2 cellular contexts compared by ENCODE assay signal in the genomic region with DNA sequence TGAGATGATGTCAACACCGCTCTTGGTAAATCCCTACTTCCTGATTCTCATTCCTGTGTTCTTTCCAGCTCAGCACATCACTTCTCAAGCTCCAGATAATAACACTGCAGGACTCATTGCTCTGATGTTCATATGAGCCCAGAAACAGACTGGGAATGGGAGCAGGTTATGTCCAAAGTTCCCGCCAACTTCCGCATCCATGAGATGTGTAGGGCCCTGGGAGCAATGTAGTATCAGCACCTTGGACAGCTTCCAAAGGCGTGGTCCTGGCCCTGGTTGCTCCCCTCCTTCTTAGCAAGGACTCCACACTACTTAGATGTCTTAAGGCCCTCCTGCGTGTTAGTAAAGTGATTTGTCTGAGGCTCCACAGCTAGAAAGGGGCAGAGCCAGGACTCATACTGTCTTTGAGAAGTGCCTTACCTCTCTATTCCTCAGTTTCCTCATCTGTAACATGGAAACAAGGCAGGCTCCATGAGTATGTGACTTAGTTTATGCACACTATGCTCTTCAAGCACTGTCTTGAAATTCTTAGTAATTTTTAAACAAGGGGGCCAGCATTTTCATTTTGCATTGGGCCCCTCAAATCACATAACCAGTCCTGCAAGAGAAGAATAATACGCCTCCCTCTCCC.
TF ChIP-seq lines count a peak whose summit lies in the region.

No MANE protein-coding gene starts in this region.

TF ChIP-seq in HCT116, 20 proteins besides CTCF, POLR2A, EP300 and RAD21:
- TF ChIP-seq, protein P1, sequence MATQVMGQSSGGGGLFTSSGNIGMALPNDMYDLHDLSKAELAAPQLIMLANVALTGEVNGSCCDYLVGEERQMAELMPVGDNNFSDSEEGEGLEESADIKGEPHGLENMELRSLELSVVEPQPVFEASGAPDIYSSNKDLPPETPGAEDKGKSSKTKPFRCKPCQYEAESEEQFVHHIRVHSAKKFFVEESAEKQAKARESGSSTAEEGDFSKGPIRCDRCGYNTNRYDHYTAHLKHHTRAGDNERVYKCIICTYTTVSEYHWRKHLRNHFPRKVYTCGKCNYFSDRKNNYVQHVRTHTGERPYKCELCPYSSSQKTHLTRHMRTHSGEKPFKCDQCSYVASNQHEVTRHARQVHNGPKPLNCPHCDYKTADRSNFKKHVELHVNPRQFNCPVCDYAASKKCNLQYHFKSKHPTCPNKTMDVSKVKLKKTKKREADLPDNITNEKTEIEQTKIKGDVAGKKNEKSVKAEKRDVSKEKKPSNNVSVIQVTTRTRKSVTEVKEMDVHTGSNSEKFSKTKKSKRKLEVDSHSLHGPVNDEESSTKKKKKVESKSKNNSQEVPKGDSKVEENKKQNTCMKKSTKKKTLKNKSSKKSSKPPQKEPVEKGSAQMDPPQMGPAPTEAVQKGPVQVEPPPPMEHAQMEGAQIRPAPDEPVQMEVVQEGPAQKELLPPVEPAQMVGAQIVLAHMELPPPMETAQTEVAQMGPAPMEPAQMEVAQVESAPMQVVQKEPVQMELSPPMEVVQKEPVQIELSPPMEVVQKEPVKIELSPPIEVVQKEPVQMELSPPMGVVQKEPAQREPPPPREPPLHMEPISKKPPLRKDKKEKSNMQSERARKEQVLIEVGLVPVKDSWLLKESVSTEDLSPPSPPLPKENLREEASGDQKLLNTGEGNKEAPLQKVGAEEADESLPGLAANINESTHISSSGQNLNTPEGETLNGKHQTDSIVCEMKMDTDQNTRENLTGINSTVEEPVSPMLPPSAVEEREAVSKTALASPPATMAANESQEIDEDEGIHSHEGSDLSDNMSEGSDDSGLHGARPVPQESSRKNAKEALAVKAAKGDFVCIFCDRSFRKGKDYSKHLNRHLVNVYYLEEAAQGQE (IDR thresholded peaks at IDR 0.05; ENCODE audit: low read depth): peak; percentile 86
- no peak for TF ChIP-seq SIN3A (IDR thresholded peaks at IDR 0.05; ENCODE audit: low read depth)

TF ChIP-seq in SK-N-SH treated with all-trans-retinoic acid at 6 μM for 48 hours, 23 proteins besides CTCF, POLR2A, EP300 and RAD21 (continued from another document):
- TF ChIP-seq, protein P2, sequence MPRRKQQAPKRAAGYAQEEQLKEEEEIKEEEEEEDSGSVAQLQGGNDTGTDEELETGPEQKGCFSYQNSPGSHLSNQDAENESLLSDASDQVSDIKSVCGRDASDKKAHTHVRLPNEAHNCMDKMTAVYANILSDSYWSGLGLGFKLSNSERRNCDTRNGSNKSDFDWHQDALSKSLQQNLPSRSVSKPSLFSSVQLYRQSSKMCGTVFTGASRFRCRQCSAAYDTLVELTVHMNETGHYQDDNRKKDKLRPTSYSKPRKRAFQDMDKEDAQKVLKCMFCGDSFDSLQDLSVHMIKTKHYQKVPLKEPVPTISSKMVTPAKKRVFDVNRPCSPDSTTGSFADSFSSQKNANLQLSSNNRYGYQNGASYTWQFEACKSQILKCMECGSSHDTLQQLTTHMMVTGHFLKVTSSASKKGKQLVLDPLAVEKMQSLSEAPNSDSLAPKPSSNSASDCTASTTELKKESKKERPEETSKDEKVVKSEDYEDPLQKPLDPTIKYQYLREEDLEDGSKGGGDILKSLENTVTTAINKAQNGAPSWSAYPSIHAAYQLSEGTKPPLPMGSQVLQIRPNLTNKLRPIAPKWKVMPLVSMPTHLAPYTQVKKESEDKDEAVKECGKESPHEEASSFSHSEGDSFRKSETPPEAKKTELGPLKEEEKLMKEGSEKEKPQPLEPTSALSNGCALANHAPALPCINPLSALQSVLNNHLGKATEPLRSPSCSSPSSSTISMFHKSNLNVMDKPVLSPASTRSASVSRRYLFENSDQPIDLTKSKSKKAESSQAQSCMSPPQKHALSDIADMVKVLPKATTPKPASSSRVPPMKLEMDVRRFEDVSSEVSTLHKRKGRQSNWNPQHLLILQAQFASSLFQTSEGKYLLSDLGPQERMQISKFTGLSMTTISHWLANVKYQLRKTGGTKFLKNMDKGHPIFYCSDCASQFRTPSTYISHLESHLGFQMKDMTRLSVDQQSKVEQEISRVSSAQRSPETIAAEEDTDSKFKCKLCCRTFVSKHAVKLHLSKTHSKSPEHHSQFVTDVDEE (CRISPR knock-in tag; IDR thresholded peaks at IDR 0.05): no peak
- TF ChIP-seq ARNTL (CRISPR knock-in tag; IDR thresholded peaks at IDR 0.05; ENCODE audit: borderline replicate concordance, low read depth) (no peak), ZC3H10 (CRISPR knock-in tag; IDR thresholded peaks at IDR 0.05) (no peak), ZNF8 (CRISPR knock-in tag; IDR thresholded peaks at IDR 0.05) (no peak)
- TF ChIP-seq, protein P3, sequence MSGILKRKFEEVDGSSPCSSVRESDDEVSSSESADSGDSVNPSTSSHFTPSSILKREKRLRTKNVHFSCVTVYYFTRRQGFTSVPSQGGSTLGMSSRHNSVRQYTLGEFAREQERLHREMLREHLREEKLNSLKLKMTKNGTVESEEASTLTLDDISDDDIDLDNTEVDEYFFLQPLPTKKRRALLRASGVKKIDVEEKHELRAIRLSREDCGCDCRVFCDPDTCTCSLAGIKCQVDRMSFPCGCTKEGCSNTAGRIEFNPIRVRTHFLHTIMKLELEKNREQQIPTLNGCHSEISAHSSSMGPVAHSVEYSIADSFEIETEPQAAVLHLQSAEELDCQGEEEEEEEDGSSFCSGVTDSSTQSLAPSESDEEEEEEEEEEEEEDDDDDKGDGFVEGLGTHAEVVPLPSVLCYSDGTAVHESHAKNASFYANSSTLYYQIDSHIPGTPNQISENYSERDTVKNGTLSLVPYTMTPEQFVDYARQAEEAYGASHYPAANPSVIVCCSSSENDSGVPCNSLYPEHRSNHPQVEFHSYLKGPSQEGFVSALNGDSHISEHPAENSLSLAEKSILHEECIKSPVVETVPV (CRISPR knock-in tag; IDR thresholded peaks at IDR 0.05): no peak
